1 cellular context compared by ENCODE assay signal in the genomic region with DNA sequence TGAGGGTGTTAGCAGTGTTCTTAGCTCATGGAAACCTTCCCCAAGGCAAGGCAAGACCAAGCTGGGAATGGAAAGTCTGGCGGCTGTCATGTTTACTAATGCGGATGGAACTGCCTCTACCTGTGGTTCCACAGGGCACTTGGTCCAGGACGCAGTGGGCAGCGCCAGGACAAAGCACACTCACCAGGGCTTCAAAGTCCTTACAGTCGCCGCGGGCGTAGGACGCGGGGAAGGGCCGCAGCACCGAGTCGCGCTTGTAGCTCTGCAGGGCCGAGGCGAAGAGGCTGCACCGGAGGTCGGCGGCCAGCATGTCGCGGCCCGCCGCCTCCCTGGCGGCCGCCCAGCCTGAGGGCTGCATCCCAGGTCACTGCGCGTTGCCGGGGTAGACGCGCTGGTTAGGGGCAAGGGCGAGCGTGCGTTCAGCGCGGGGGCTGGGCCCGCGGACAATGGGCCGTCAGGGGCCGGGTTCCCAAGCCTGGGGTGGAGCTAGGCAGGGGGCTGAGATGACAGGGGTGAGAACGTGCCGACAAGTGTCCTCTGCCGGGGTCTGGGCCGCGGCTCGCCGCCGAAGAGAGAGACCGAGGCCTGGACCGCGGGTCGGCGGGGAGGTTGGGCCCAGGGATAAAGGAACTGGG.
TF ChIP-seq lines count a peak whose summit lies in the region.

No MANE protein-coding gene starts in this region.

TF ChIP-seq in HepG2, 621 proteins besides CTCF, POLR2A, EP300 and RAD21 (continued from another document and continues in another):
- TF ChIP-seq MAF1 (CRISPR knock-in tag; IDR thresholded peaks at IDR 0.05; ENCODE audit: borderline replicate concordance) (peak; percentile 63), HMG20B (CRISPR knock-in tag; conservative IDR thresholded peaks at IDR 0.05) (no peak), HNRNPH1 (optimal IDR thresholded peaks at IDR 0.05; ENCODE audit: low read depth, low read length) (no peak), TFDP1 (CRISPR knock-in tag; IDR thresholded peaks at IDR 0.05; ENCODE audit: borderline replicate concordance) (no peak), PHF8 (CRISPR knock-in tag; IDR thresholded peaks at IDR 0.05) (peak; percentile 89), SMARCC2 (IDR thresholded peaks at IDR 0.05) (no peak), SP1 (IDR thresholded peaks at IDR 0.05) (no peak), SP1 (CRISPR knock-in tag; IDR thresholded peaks at IDR 0.05) (no peak), ZNF17 (CRISPR knock-in tag; IDR thresholded peaks at IDR 0.05) (no peak), ZBTB26 (CRISPR knock-in tag; IDR thresholded peaks at IDR 0.05; ENCODE audit: borderline replicate concordance) (peak; percentile 36; the same call in 1 of the 2 replicates), REST (IDR thresholded peaks at IDR 0.05; ENCODE audit: borderline replicate concordance in 1 of 2, low read depth in 1 of 2, low read length in 2 of 2) (no peak), ZBTB49 (CRISPR knock-in tag; IDR thresholded peaks at IDR 0.05; ENCODE audit: borderline replicate concordance) (no peak), MYNN (CRISPR knock-in tag; IDR thresholded peaks at IDR 0.05; ENCODE audit: low read depth) (no peak), EZH2 (conservative IDR thresholded peaks at IDR 0.05; ENCODE audit: low read depth, low read length) (no peak), MBD4 (IDR thresholded peaks at IDR 0.05; ENCODE audit: borderline replicate concordance, low read length) (no peak), POLR2AphosphoS5 (IDR thresholded peaks at IDR 0.05; ENCODE audit: low read depth, low read length) (no peak), ZNF670 (CRISPR knock-in tag; IDR thresholded peaks at IDR 0.05; ENCODE audit: borderline replicate concordance) (peak; percentile 63; the same call in 1 of the 2 replicates), RXRB (CRISPR knock-in tag; IDR thresholded peaks at IDR 0.05; ENCODE audit: borderline replicate concordance) (no peak), CHCHD3 (CRISPR knock-in tag; IDR thresholded peaks at IDR 0.05) (no peak), RFX3 (CRISPR knock-in tag; IDR thresholded peaks at IDR 0.05) (no peak), ZNF710 (CRISPR knock-in tag; IDR thresholded peaks at IDR 0.05; ENCODE audit: borderline replicate concordance) (0 out of 2 replicates have a peak, but pooled peaks have one; percentile 22), FOXP1 (IDR thresholded peaks at IDR 0.05) (no peak), FOXP1 (CRISPR knock-in tag; IDR thresholded peaks at IDR 0.05) (no peak), ZMYM4 (CRISPR knock-in tag; IDR thresholded peaks at IDR 0.05) (peak; percentile 16), FOXK2 (IDR thresholded peaks at IDR 0.05) (no peak), KMT2A (CRISPR knock-in tag; IDR thresholded peaks at IDR 0.05) (no peak), MAZ (IDR thresholded peaks at IDR 0.05; ENCODE audit: borderline replicate concordance, low read depth, low read length) (no peak), MAZ (CRISPR knock-in tag; IDR thresholded peaks at IDR 0.05; ENCODE audit: low read depth) (no peak), ATM (IDR thresholded peaks at IDR 0.05; ENCODE audit: borderline replicate concordance) (no peak), ZNF782 (CRISPR knock-in tag; IDR thresholded peaks at IDR 0.05; ENCODE audit: borderline replicate concordance) (no peak; the same call in 1 of the 2 replicates), ISL2 (CRISPR knock-in tag; IDR thresholded peaks at IDR 0.05) (peak; percentile 54), SRF (IDR thresholded peaks at IDR 0.05; ENCODE audit: low read depth, low read length) (no peak), SMAD1 (CRISPR knock-in tag; IDR thresholded peaks at IDR 0.05; ENCODE audit: borderline replicate concordance, low read depth) (no peak), ZSCAN30 (CRISPR knock-in tag; IDR thresholded peaks at IDR 0.05) (no peak), THYN1 (CRISPR knock-in tag; IDR thresholded peaks at IDR 0.05; ENCODE audit: borderline replicate concordance, low read depth) (no peak), ZFX (CRISPR knock-in tag; IDR thresholded peaks at IDR 0.05; ENCODE audit: low read depth) (peak; percentile 98)
- TF ChIP-seq, protein P1, sequence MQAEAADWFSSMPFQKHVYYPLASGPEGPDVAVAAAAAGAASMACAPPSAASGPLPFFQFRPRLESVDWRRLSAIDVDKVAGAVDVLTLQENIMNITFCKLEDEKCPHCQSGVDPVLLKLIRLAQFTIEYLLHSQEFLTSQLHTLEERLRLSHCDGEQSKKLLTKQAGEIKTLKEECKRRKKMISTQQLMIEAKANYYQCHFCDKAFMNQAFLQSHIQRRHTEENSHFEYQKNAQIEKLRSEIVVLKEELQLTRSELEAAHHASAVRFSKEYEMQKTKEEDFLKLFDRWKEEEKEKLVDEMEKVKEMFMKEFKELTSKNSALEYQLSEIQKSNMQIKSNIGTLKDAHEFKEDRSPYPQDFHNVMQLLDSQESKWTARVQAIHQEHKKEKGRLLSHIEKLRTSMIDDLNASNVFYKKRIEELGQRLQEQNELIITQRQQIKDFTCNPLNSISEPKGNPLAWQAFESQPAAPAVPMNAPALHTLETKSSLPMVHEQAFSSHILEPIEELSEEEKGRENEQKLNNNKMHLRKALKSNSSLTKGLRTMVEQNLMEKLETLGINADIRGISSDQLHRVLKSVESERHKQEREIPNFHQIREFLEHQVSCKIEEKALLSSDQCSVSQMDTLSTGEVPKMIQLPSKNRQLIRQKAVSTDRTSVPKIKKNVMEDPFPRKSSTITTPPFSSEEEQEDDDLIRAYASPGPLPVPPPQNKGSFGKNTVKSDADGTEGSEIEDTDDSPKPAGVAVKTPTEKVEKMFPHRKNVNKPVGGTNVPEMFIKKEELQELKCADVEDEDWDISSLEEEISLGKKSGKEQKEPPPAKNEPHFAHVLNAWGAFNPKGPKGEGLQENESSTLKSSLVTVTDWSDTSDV (CRISPR knock-in tag; IDR thresholded peaks at IDR 0.05): no peak
- TF ChIP-seq, protein P2, sequence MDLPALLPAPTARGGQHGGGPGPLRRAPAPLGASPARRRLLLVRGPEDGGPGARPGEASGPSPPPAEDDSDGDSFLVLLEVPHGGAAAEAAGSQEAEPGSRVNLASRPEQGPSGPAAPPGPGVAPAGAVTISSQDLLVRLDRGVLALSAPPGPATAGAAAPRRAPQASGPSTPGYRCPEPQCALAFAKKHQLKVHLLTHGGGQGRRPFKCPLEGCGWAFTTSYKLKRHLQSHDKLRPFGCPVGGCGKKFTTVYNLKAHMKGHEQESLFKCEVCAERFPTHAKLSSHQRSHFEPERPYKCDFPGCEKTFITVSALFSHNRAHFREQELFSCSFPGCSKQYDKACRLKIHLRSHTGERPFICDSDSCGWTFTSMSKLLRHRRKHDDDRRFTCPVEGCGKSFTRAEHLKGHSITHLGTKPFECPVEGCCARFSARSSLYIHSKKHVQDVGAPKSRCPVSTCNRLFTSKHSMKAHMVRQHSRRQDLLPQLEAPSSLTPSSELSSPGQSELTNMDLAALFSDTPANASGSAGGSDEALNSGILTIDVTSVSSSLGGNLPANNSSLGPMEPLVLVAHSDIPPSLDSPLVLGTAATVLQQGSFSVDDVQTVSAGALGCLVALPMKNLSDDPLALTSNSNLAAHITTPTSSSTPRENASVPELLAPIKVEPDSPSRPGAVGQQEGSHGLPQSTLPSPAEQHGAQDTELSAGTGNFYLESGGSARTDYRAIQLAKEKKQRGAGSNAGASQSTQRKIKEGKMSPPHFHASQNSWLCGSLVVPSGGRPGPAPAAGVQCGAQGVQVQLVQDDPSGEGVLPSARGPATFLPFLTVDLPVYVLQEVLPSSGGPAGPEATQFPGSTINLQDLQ (CRISPR knock-in tag; IDR thresholded peaks at IDR 0.05): no peak
- TF ChIP-seq, protein P3, sequence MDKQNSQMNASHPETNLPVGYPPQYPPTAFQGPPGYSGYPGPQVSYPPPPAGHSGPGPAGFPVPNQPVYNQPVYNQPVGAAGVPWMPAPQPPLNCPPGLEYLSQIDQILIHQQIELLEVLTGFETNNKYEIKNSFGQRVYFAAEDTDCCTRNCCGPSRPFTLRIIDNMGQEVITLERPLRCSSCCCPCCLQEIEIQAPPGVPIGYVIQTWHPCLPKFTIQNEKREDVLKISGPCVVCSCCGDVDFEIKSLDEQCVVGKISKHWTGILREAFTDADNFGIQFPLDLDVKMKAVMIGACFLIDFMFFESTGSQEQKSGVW (CRISPR knock-in tag; IDR thresholded peaks at IDR 0.05; ENCODE audit: borderline replicate concordance): no peak
- TF ChIP-seq, protein P4, sequence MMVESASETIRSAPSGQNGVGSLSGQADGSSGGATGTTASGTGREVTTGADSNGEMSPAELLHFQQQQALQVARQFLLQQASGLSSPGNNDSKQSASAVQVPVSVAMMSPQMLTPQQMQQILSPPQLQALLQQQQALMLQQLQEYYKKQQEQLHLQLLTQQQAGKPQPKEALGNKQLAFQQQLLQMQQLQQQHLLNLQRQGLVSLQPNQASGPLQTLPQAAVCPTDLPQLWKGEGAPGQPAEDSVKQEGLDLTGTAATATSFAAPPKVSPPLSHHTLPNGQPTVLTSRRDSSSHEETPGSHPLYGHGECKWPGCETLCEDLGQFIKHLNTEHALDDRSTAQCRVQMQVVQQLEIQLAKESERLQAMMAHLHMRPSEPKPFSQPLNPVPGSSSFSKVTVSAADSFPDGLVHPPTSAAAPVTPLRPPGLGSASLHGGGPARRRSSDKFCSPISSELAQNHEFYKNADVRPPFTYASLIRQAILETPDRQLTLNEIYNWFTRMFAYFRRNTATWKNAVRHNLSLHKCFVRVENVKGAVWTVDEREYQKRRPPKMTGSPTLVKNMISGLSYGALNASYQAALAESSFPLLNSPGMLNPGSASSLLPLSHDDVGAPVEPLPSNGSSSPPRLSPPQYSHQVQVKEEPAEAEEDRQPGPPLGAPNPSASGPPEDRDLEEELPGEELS (CRISPR knock-in tag; IDR thresholded peaks at IDR 0.05): 0 out of 2 replicates have a peak, but pooled peaks have one; percentile 30
